18 cellular contexts compared by ENCODE assay signal in genomic region chr6:4404410-4404809, GRCh38.
"Had no signal": no experiment of that assay in that cellular context is flagged by ENCODE, and none has a peak within 500 bp of the region (broad histone marks: within the 10 kb centered on the region; RNA-seq: fewer than 3 reads in every experiment).

No MANE protein-coding gene starts in this region.

- H3K27ac ChIP-seq: colonic mucosa, esophagus squamous epithelium, hepatocyte, thyroid gland, upper lobe of right lung, vagina had no signal

- H3K4me1 ChIP-seq: colonic mucosa had no signal

- H3K36me3 Mint-ChIP-seq: naive thymus-derived CD4-positive, alpha-beta T cell had no signal

- H3K27me3 ChIP-seq: colonic mucosa, esophagus squamous epithelium, hepatocyte, suprapubic skin, thyroid gland, upper lobe of right lung, vagina had no signal

- ATAC-seq: left colon; naive thymus-derived CD4-positive, alpha-beta T cell had no signal

- H3K27ac Mint-ChIP-seq: naive thymus-derived CD4-positive, alpha-beta T cell had no signal

- H3K4me3 Mint-ChIP-seq: naive thymus-derived CD4-positive, alpha-beta T cell; neural crest cell had no signal

- H3K4me3 ChIP-seq: colonic mucosa, esophagus squamous epithelium, hepatocyte, smooth muscle cell, suprapubic skin, thyroid gland, upper lobe of right lung, vagina had no signal

- DNase-seq: colonic mucosa; dermis blood vessel endothelial cell; esophagus squamous epithelium; foreskin fibroblast; kidney; left colon; mesendoderm; naive thymus-derived CD4-positive, alpha-beta T cell; right cardiac atrium; stimulated activated CD4-positive, alpha-beta T cell treated with anti-CD3 and anti-CD28 coated beads, Interleukin-2, amount 100 ng/mL, for 48 hours; stimulated activated naive CD4-positive, alpha-beta T cell treated with Interleukin-2 at 50 U/mL for 16 hours; upper lobe of right lung had no signal

- H3K36me3 ChIP-seq: colonic mucosa, esophagus squamous epithelium, suprapubic skin, thyroid gland, upper lobe of right lung, vagina had no signal

- H3K9me3 ChIP-seq: colonic mucosa, esophagus squamous epithelium, suprapubic skin, thyroid gland, upper lobe of right lung, vagina had no signal
